Comparison of ENCODE assay signal across 26 cellular contexts in the genomic region with DNA sequence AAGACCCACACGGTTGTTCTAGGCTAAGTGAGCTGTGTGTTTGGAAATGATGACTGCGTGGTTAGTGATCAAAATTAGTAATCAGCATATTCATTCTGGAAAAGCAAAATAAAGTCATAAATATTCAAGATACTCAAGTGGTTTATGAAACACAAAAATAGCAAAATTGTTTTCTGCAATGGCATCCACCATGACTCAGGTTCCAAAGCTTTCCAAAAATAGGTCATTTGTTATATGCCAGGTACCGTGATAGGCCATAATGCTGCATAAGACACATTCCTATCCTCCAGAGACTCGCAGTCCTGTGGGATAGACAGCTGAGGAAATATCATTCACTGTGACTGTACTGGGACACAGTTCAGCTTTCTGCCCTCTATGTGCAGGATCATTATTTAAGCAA. TPM values are rescaled to one million over a fixed set of nuclear protein-coding genes. Genes with fewer than 3 reads are reported as not detected.
DNase-seq lines count a peak whose midpoint lies in the region; ATAC-seq and TF ChIP-seq lines count a peak whose summit lies in the region.
"Had no signal": no experiment of that assay in that cellular context is flagged by ENCODE, and none has a peak within 500 bp of the region (broad histone marks: within the 10 kb centered on the region; RNA-seq: fewer than 3 reads in every experiment).

No MANE protein-coding gene starts in this region.

- intact Hi-C loops in heart right ventricle (cut with DNase I): loop anchor here in 1 of 10 donors (5.0 kb wide), 1 partner anchor 64 kb away; no protein-coding TSS in a partner anchor
- intact Hi-C loops in cardiac septum (cut with DNase I): loop anchor here (5.0 kb wide), 2 partner anchors 61 to 64 kb away; a partner anchor contains a TSS
- intact Hi-C loops in PC-3 (cut with micrococcal nuclease): no loop called here

- peak overlapping the region; percentile 1; the same call in 1 of the 2 replicates for H2AFZ ChIP-seq in PC-3 (ENCODE audit: low read length)

- TF ChIP-seq CTCF in heart right ventricle (IDR thresholded peaks at IDR 0.05): no peak
- no peak for TF ChIP-seq CTCF in PC-3 (conservative IDR thresholded peaks at IDR 0.05; ENCODE audit: low read depth, low read length)

- H3K36me3 ChIP-seq in heart right ventricle: peaks cover 0 to 4% (median 0%) of the 10 kb centered on the region in 9 donors
- no peaks in the 10 kb centered on the region for H3K36me3 ChIP-seq in PC-3 (ENCODE audit: low read depth, low read length)
- H3K36me3 ChIP-seq in subcutaneous abdominal adipose tissue (ENCODE audit: control insufficient read depth in 5 of 5, insufficient read depth in 5 of 5, low read length in 5 of 5): no peaks in the 10 kb centered on the region
- H3K36me3 ChIP-seq: lower lobe of right lung, neutrophil, tibial nerve had no signal

- H3K9me3 ChIP-seq in heart right ventricle (no peaks in the 10 kb centered on the region), PC-3 (ENCODE audit: low read length) (no peaks in the 10 kb centered on the region), subcutaneous abdominal adipose tissue (ENCODE audit: control insufficient read depth in 5 of 5, low read length in 5 of 5) (no peaks in the 10 kb centered on the region)
- H3K9me3 ChIP-seq: BLaER1 treated with 17β-estradiol and CSF1 and Interleukin-3, amounts not matched to agents 10 nM and 100 nM; lower lobe of right lung; neutrophil; spleen; tibial nerve had no signal

- peaks cover 26% of the 10 kb centered on the region for H3K79me2 ChIP-seq in PC-3 (ENCODE audit: low read length)

- H3K27me3 ChIP-seq in heart right ventricle: no peaks in the 10 kb centered on the region
- H3K27me3 ChIP-seq in PC-3 (ENCODE audit: low read length): no peaks in the 10 kb centered on the region
- H3K27me3 ChIP-seq in subcutaneous abdominal adipose tissue (ENCODE audit: control insufficient read depth in 5 of 5, insufficient read depth in 4 of 5, low read length in 5 of 5): no peaks in the 10 kb centered on the region
- H3K27me3 ChIP-seq: BLaER1 treated with 17β-estradiol and CSF1 and Interleukin-3, amounts not matched to agents 10 nM and 100 nM; foreskin keratinocyte; neutrophil; spleen; tibial nerve had no signal

- H3K4me2 ChIP-seq in PC-3 (ENCODE audit: low read length): peak overlapping the region; percentile 15
- H3K4me2 ChIP-seq: BLaER1 treated with 17β-estradiol and CSF1 and Interleukin-3, amounts not matched to agents 10 nM and 100 nM; KMS-11 had no signal

- H3K4me1 ChIP-seq in heart right ventricle (peaks cover 0 to 40% (median 22%) of the 10 kb centered on the region in 9 donors), PC-3 (ENCODE audit: insufficient read depth, low read length) (peaks cover 31% of the 10 kb centered on the region), subcutaneous abdominal adipose tissue (ENCODE audit: control insufficient read depth in 5 of 5, insufficient read depth in 5 of 5, low read length in 5 of 5) (peaks cover 0 to 40% (median 30%) of the 10 kb centered on the region in 5 donors)

- no peaks in the 10 kb centered on the region for H3K9me2 ChIP-seq in PC-3 (replicated peaks; ENCODE audit: low read length)

- ATAC-seq in heart right ventricle (peak in 1 of 8 donors; percentile 11), PC-3 (no peak)
- ATAC-seq: foreskin keratinocyte, HCT116, lower lobe of right lung had no signal

- H3K9ac ChIP-seq in PC-3 (ENCODE audit: low read length): no peak overlapping the region
- peak overlapping the region in 1 of 5 donors; percentile 32 for H3K9ac ChIP-seq in subcutaneous abdominal adipose tissue (ENCODE audit: low read length in 5 of 5)
- H3K9ac ChIP-seq: BLaER1 treated with 17β-estradiol and CSF1 and Interleukin-3, amounts not matched to agents 10 nM and 100 nM; KMS-11 had no signal

- DNase-seq in heart right ventricle: no peak
- DNase-seq in cardiac septum (ENCODE audit: low spot score): no peak
- DNase-seq in PC-3: peak; percentile 47
- peak; percentile 12 for DNase-seq in fibroblast of peridontal ligament (ENCODE audit: extremely low read depth)
- DNase-seq in effector CD4-positive, alpha-beta T cell: no peak
- DNase-seq in COR-L47 (lab: John Stamatoyannopoulos, UW): no peak
- no peak for DNase-seq in activated CD4-positive, alpha-beta T cell treated with anti-CD3 and anti-CD28 coated beads for 4 hours
- DNase-seq: activated CD4-positive, alpha-beta T cell treated with anti-CD3 and anti-CD28 coated beads for 1 hour; activated naive CD4-positive, alpha-beta T cell treated with anti-CD3 and anti-CD28 coated beads, Interleukin-2, amount 10 ng/mL, durations not matched to agents 7 days and 5 days; aorta; central memory CD4-positive, alpha-beta T cell; dermis blood vessel endothelial cell; islet precursor cell; lower lobe of right lung; NCI-H1694 treated with DMSO at 0.1 percent for 48 hours; NCI-H69; SHP77; spleen; stimulated activated CD4-positive, alpha-beta T cell treated with anti-CD3 and anti-CD28 coated beads, Interleukin-4, amount 100 ng/mL, for 24 hours had no signal

- WGBS in heart right ventricle, 2 donors: 58 to 70% methylated on average over 4 of the region's 4 CpGs

- H3K4me3 ChIP-seq in heart right ventricle: no peak overlapping the region
- no peak overlapping the region for H3K4me3 ChIP-seq in PC-3 (ENCODE audit: low read length)
- no peak overlapping the region for H3K4me3 ChIP-seq in subcutaneous abdominal adipose tissue (ENCODE audit: low read depth in 1 of 5, low read length in 5 of 5)
- H3K4me3 ChIP-seq: BLaER1 treated with 17β-estradiol and CSF1 and Interleukin-3, amounts not matched to agents 10 nM and 100 nM; lower lobe of right lung; spleen; tibial nerve had no signal

- POLR2A ChIA-PET in PC-3 (lab: Charles Lee; ENCODE audit: unreplicated experiment): no interaction called here

- peaks cover 8% of the 10 kb centered on the region for H3F3A ChIP-seq in PC-3 (ENCODE audit: low read length, unreplicated experiment)

- no TSS peak for BruUV-seq in PC-3 (replicated peaks; lab: Mats Ljungman, UMichigan)

- H3K27ac ChIP-seq in heart right ventricle (peak overlapping the region in 7 of 10 donors; percentile 5 to 99 (median 52)), PC-3 (ENCODE audit: low read length) (peak overlapping the region; percentile 2; the same call in 1 of the 2 replicates), subcutaneous abdominal adipose tissue (ENCODE audit: low read depth, low read length) (peak overlapping the region; percentile 98)
- H3K27ac ChIP-seq: BLaER1 treated with 17β-estradiol and CSF1 and Interleukin-3, amounts not matched to agents 10 nM and 100 nM; foreskin keratinocyte; KMS-11; lower lobe of right lung; spleen; tibial nerve had no signal

- H4K20me1 ChIP-seq in PC-3 (ENCODE audit: low read length): no peaks in the 10 kb centered on the region

- CTCF ChIA-PET in PC-3 (lab: Charles Lee): no interaction called here

RNA-seq across cellular contexts. Expression of a gene that starts 2.4 kb away (rescaled TPM):
- total RNA-seq in heart right ventricle (10 to 100 TPM in 8 of 10 donors, 1 to 10 TPM in 2; 8.5 to 22.2 (median 12.5) TPM), cardiac septum (15.1 TPM), PC-3 (2014; rRNA removed) (47.2 and 51.0 TPM in 2 replicates)
- 1 to 10 TPM; 5.9 to 7.3 TPM for polyA plus RNA-seq in heart right ventricle

RNA-seq across cellular contexts. Expression of a gene that starts 7.7 kb away (rescaled TPM):
- total RNA-seq in heart right ventricle: 10 to 100 TPM; 38.0 to 72.0 (median 55.4) TPM
- 10 to 100 TPM; 31.1 to 51.7 TPM for polyA plus RNA-seq in heart right ventricle
- total RNA-seq in cardiac septum: 69.6 TPM
- 100 and 133 TPM in 2 replicates for total RNA-seq in PC-3 (2014; rRNA removed)

RNA-seq across cellular contexts. Expression of a gene that starts 59.3 kb away (rescaled TPM):
- total RNA-seq in heart right ventricle: 100 to 1,000 TPM in 9 of 10 donors, 10 to 100 TPM in 1; 82.8 to 211 (median 137) TPM
- polyA plus RNA-seq in heart right ventricle: 100 to 1,000 TPM; 118 to 159 TPM
- 109 TPM for total RNA-seq in cardiac septum
- total RNA-seq in PC-3 (2014; rRNA removed): 57.8 and 69.0 TPM in 2 replicates

Comparison
In these comparisons a context has a peak if more than half of its experiments do, and no peak if none do; other contexts are left out.
1. DNase-seq: peak in PC-3 (single experiment) and fibroblast of peridontal ligament (single experiment); none in heart right ventricle (0 of 2), cardiac septum (single experiment), effector CD4-positive, alpha-beta T cell (single experiment), COR-L47 (single experiment) and activated CD4-positive, alpha-beta T cell treated with anti-CD3 and anti-CD28 coated beads for 4 hours (0 of 2).
2. H3K27ac ChIP-seq: peak in every context shown above with its lines; median percentile 98 in subcutaneous abdominal adipose tissue; 52 in heart right ventricle; 2 in PC-3.